8 cellular contexts compared by ENCODE assay signal in genomic region chr2:145752091-145752806, GRCh38.
DNase-seq lines count a peak whose midpoint lies in the region; ATAC-seq and TF ChIP-seq lines count a peak whose summit lies in the region.

No MANE protein-coding gene starts in this region.

- H3K27me3 Mint-ChIP-seq in activated CD4-positive, alpha-beta memory T cell treated with anti-CD3 and anti-CD28 coated beads, Interleukin-2, amount 10 ng/mL, durations not matched to agents 7 days and 5 days, result no peaks in the 10 kb centered on the region

- no peak overlapping the region for H3K4me3 ChIP-seq in AG04449 (ENCODE audit: low read depth, low read length)
- H3K4me3 ChIP-seq in adrenal gland, result peak overlapping the region in 1 of 4 donors; percentile 14
- H3K4me3 ChIP-seq in right cardiac atrium (ENCODE audit: low read length), result peak overlapping the region; percentile 9
- peak overlapping the region in 1 of 4 donors; percentile 26 for H3K4me3 ChIP-seq in gastrocnemius medialis

- peaks cover 8 to 21% of the 10 kb centered on the region in 2 donors for H3K4me1 ChIP-seq in adrenal gland (replicated peaks in 1 of 2)
- peaks cover 11% of the 10 kb centered on the region for H3K4me1 ChIP-seq in right cardiac atrium (ENCODE audit: control insufficient read depth, insufficient read depth, low read length)
- peaks cover 0 to 11% of the 10 kb centered on the region in 2 donors for H3K4me1 ChIP-seq in gastrocnemius medialis

- TF ChIP-seq CTCF in AG04449 (IDR thresholded peaks at IDR 0.05; ENCODE audit: insufficient read depth, low read length, missing control alignments), result peak; percentile 57
- peak; percentile 56 to 76 (median 70) for TF ChIP-seq CTCF in adrenal gland (IDR thresholded peaks at IDR 0.05)
- peak in 4 of 5 experiments; percentile 17 to 41 (median 40) for TF ChIP-seq CTCF in gastrocnemius medialis (IDR thresholded peaks at IDR 0.05 in 4 of 5, conservative IDR thresholded peaks at IDR 0.05 in 1 of 5)

- DNase-seq in AG04449 (ENCODE audit: low read depth, low spot score) (peak; percentile 34), NCI-H2107 (lab: John Stamatoyannopoulos, UW) (peak; percentile 10), adrenal gland (peak in 4 of 7 donors; percentile 18 to 54 (median 21)), right cardiac atrium (peak in 2 of 3 donors; percentile 38 to 76), gastrocnemius medialis (peak in 1 of 2 donors; percentile 18)
- no peak for DNase-seq in activated CD4-positive, alpha-beta memory T cell treated with anti-CD3 and anti-CD28 coated beads, Interleukin-2, amount 10 ng/mL, durations not matched to agents 7 days and 5 days

- ATAC-seq in GM18861 (IDR thresholded peaks at IDR 0.05; ENCODE audit: unreplicated experiment) (peak; percentile 29), HG03060 (IDR thresholded peaks at IDR 0.05; ENCODE audit: low read depth, unreplicated experiment) (peak; percentile 1), right cardiac atrium (peak; percentile 83 to 94), gastrocnemius medialis (peak; percentile 75 to 77)

- 19 to 24% (median 22%) methylated on average over 5 of the region's 5 CpGs for WGBS in adrenal gland, 4 donors
- 11% methylated on average over 5 of the region's 5 CpGs for WGBS in right cardiac atrium

- TF ChIP-seq POLR2A in adrenal gland (IDR thresholded peaks at IDR 0.05) (no peak), gastrocnemius medialis (IDR thresholded peaks at IDR 0.05) (no peak)

- H3K9me3 Mint-ChIP-seq in activated CD4-positive, alpha-beta memory T cell treated with anti-CD3 and anti-CD28 coated beads, Interleukin-2, amount 10 ng/mL, durations not matched to agents 7 days and 5 days, result no peaks in the 10 kb centered on the region

- no peak overlapping the region for H3K27ac Mint-ChIP-seq in activated CD4-positive, alpha-beta memory T cell treated with anti-CD3 and anti-CD28 coated beads, Interleukin-2, amount 10 ng/mL, durations not matched to agents 7 days and 5 days

- no peak overlapping the region for H3K4me3 Mint-ChIP-seq in activated CD4-positive, alpha-beta memory T cell treated with anti-CD3 and anti-CD28 coated beads, Interleukin-2, amount 10 ng/mL, durations not matched to agents 7 days and 5 days

- H3K9me3 ChIP-seq in adrenal gland (replicated peaks in 1 of 3) (no peaks in the 10 kb centered on the region), right cardiac atrium (ENCODE audit: control insufficient read depth, low read length) (no peaks in the 10 kb centered on the region), gastrocnemius medialis (no peaks in the 10 kb centered on the region)

- H3K36me3 ChIP-seq in adrenal gland (replicated peaks in 1 of 2) (no peaks in the 10 kb centered on the region), gastrocnemius medialis (no peaks in the 10 kb centered on the region)

- peaks cover 8% of the 10 kb centered on the region for H3K4me1 Mint-ChIP-seq in activated CD4-positive, alpha-beta memory T cell treated with anti-CD3 and anti-CD28 coated beads, Interleukin-2, amount 10 ng/mL, durations not matched to agents 7 days and 5 days

- H3K27ac ChIP-seq in adrenal gland, result peak overlapping the region in 3 of 5 donors; percentile 21 to 87 (median 61)
- peak overlapping the region; percentile 83 for H3K27ac ChIP-seq in right cardiac atrium (ENCODE audit: low read length)
- H3K27ac ChIP-seq in gastrocnemius medialis, result peak overlapping the region in 3 of 4 donors; percentile 32 to 55 (median 41)

- H3K36me3 Mint-ChIP-seq in activated CD4-positive, alpha-beta memory T cell treated with anti-CD3 and anti-CD28 coated beads, Interleukin-2, amount 10 ng/mL, durations not matched to agents 7 days and 5 days (ENCODE audit: low read depth), result no peaks in the 10 kb centered on the region

- H3K27me3 ChIP-seq in adrenal gland, result no peaks in the 10 kb centered on the region
- H3K27me3 ChIP-seq in right cardiac atrium (ENCODE audit: control insufficient read depth, insufficient read depth), result no peaks in the 10 kb centered on the region
- H3K27me3 ChIP-seq in gastrocnemius medialis, result no peaks in the 10 kb centered on the region

- CTCF ChIA-PET in AG04449 (lab: Yijun Ruan, JAX), result interaction anchor here (0.6 to 2.1 kb wide), 27 partner anchors 8 to 1571 kb away, joined by 3 to 17 read pairs (median 3); no protein-coding TSS in a partner anchor
- CTCF ChIA-PET in activated CD4-positive, alpha-beta memory T cell treated with anti-CD3 and anti-CD28 coated beads, Interleukin-2, amount 10 ng/mL, durations not matched to agents 7 days and 5 days (lab: Charles Lee), result no interaction called here

- POLR2A ChIA-PET in AG04449 (lab: Yijun Ruan, JAX), result interaction anchor here (0.7 kb wide), 1 partner anchor 723 kb away, joined by 3 read pairs; no protein-coding TSS in a partner anchor
- POLR2A ChIA-PET in activated CD4-positive, alpha-beta memory T cell treated with anti-CD3 and anti-CD28 coated beads, Interleukin-2, amount 10 ng/mL, durations not matched to agents 7 days and 5 days (lab: Charles Lee), result interaction anchor here (1.0 kb wide), 1 partner anchor 27 kb away, joined by 3 read pairs; no protein-coding TSS in a partner anchor

- in situ Hi-C loops in gastrocnemius medialis (cut with MboI; ENCODE audit: low sequenced_read_pairs in 4 of 4), result no loop called here

- intact Hi-C loops in adrenal gland (cut with DNase I), result no loop called here
- intact Hi-C loops in right cardiac atrium (cut with DNase I), result loop anchor here in 3 of 4 donors (5.0 to 10.0 kb wide), 2 partner anchors 1227 to 1235 kb away; partner anchors contain the start of gene ZEB2 (in 2 of the 3)
- intact Hi-C loops in gastrocnemius medialis (cut with DNase I; ENCODE audit: low total_unique reads), result no loop called here

Comparison
In these comparisons a context has a peak if more than half of its experiments do, and no peak if none do; other contexts are left out.
1. ATAC-seq: peak in every context shown above with its lines; median percentile 88 in right cardiac atrium; 76 in gastrocnemius medialis; 29 in GM18861; 1 in HG03060.
2. intact Hi-C loops: an anchor here in right cardiac atrium (5.0 to 10.0 kb wide); none called in adrenal gland and gastrocnemius medialis.